In the genomic region with DNA sequence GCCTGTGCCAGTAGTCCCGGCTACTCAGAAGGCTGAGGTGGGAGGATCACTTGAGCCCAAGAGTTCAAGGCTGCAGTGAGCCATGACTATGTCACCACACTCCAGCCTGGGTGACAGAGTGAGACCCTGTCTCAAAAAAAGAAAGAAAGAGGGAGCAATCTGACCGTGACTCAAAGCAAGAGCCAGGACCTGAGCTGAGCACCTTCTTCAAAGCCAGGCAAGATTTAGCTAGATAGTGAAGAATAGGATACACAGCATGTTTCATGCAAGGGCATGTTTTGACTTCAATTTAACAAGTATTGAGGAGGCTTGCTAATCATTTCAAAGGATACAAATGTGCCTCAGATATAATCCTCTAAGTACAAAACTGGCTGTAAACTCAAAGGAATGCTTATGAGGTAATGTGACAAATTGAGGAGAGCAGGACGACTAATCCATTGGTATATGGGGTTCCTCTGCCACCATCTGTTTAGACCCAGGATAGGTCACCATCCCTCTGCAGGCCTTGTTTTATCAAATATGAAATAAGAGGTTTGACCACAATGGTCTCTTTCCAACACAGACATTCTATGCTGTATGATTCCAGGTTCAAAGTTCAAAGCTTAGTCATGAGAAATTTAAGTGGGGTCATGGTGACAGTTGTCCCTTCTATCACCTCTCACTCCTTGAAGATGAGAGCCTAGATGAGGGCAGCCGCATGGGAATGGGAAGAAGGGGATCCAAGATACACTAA, we compare ENCODE assay signal across 14 cellular contexts. TPM values are rescaled to one million over a fixed set of nuclear protein-coding genes. Genes with fewer than 3 reads are reported as not detected.
A peak's percentile ranks its signal among the peaks of the same experiment; 100 is the strongest.
DNase-seq lines count a peak whose midpoint lies in the region; ATAC-seq lines count a peak whose summit lies in the region.
"Had no signal": no experiment of that assay in that cellular context is flagged by ENCODE, and none has a peak within 500 bp of the region (broad histone marks: within the 10 kb centered on the region; RNA-seq: fewer than 3 reads in every experiment).

No MANE protein-coding gene starts in this region.

- POLR2A ChIA-PET in activated CD4-positive, alpha-beta T cell treated with anti-CD3 and anti-CD28 coated beads, Interleukin-2, amount 10 ng/mL, durations not matched to agents 7 days and 5 days (lab: Charles Lee): no interaction called here

- no peak for ATAC-seq in effector memory CD8-positive, alpha-beta T cell (replicated peaks)
- ATAC-seq in stimulated activated naive B cell treated with anti-CD40 and anti-IgM and Interleukin-4, amounts not matched to agents 10 μg/mL and 1 μg/mL and 100 μg/mL, for 72 hours (replicated peaks): no peak
- ATAC-seq in HG02973 (IDR thresholded peaks at IDR 0.05; ENCODE audit: unreplicated experiment): no peak
- ATAC-seq: Panc1 had no signal

- no peak for DNase-seq in activated CD4-positive, alpha-beta T cell treated with anti-CD3 and anti-CD28 coated beads, Interleukin-2, amount 10 ng/mL, durations not matched to agents 7 days and 5 days
- no peak for DNase-seq in activated CD4-positive, alpha-beta T cell treated with anti-CD3 and anti-CD28 coated beads, Interleukin-2, amount 50 U/mL, for 4 hours
- DNase-seq in LHCN-M2 (ENCODE audit: low read depth) (peak; percentile 32), midbrain (lab: John Stamatoyannopoulos, UW) (no peak)
- no peak for DNase-seq in effector memory CD8-positive, alpha-beta T cell
- no peak for DNase-seq in stimulated activated naive B cell treated with anti-CD40 and anti-IgM and Interleukin-4, amounts not matched to agents 10 μg/mL and 1 μg/mL and 100 μg/mL, for 72 hours
- DNase-seq in NK-92 treated with Interleukin-12 subunit alpha and Interleukin-12 subunit beta, amount 100 ng/mL, for 24 hours (lab: John Stamatoyannopoulos, UW): no peak
- DNase-seq: ACHN; amniotic stem cell; NCI-H1436 treated with DMSO at 0.1 percent for 48 hours; nucleus accumbens; stimulated activated CD4-positive, alpha-beta T cell treated with anti-CD3 and anti-CD28 coated beads, Interleukin-4, amount 100 ng/mL, for 1 hour had no signal

- H3K4me3 Mint-ChIP-seq in activated CD4-positive, alpha-beta T cell treated with anti-CD3 and anti-CD28 coated beads, Interleukin-2, amount 10 ng/mL, durations not matched to agents 7 days and 5 days: no peak overlapping the region
- H3K4me3 Mint-ChIP-seq in effector memory CD8-positive, alpha-beta T cell: peak overlapping the region; percentile 77 to 84
- H3K4me3 Mint-ChIP-seq in stimulated activated naive B cell treated with anti-CD40 and anti-IgM and Interleukin-4, amounts not matched to agents 10 μg/mL and 1 μg/mL and 100 μg/mL, for 72 hours: peak overlapping the region in 1 of 2 donors; percentile 77

- peak overlapping the region; percentile 90 for H3K27ac Mint-ChIP-seq in activated CD4-positive, alpha-beta T cell treated with anti-CD3 and anti-CD28 coated beads, Interleukin-2, amount 10 ng/mL, durations not matched to agents 7 days and 5 days
- H3K27ac Mint-ChIP-seq in effector memory CD8-positive, alpha-beta T cell: peak overlapping the region; percentile 92 to 94
- peak overlapping the region; percentile 78 for H3K27ac Mint-ChIP-seq in stimulated activated naive B cell treated with anti-CD40 and anti-IgM and Interleukin-4, amounts not matched to agents 10 μg/mL and 1 μg/mL and 100 μg/mL, for 72 hours

- H3K27me3 Mint-ChIP-seq in activated CD4-positive, alpha-beta T cell treated with anti-CD3 and anti-CD28 coated beads, Interleukin-2, amount 10 ng/mL, durations not matched to agents 7 days and 5 days: no peaks in the 10 kb centered on the region
- no peaks in the 10 kb centered on the region for H3K27me3 Mint-ChIP-seq in effector memory CD8-positive, alpha-beta T cell
- no peaks in the 10 kb centered on the region for H3K27me3 Mint-ChIP-seq in stimulated activated naive B cell treated with anti-CD40 and anti-IgM and Interleukin-4, amounts not matched to agents 10 μg/mL and 1 μg/mL and 100 μg/mL, for 72 hours

- H3K4me1 Mint-ChIP-seq in activated CD4-positive, alpha-beta T cell treated with anti-CD3 and anti-CD28 coated beads, Interleukin-2, amount 10 ng/mL, durations not matched to agents 7 days and 5 days: peaks cover 72% of the 10 kb centered on the region
- peaks cover 60 to 71% of the 10 kb centered on the region in 2 donors for H3K4me1 Mint-ChIP-seq in effector memory CD8-positive, alpha-beta T cell (ENCODE audit: low read depth in 2 of 2)
- peaks cover 47 to 67% of the 10 kb centered on the region in 2 donors for H3K4me1 Mint-ChIP-seq in stimulated activated naive B cell treated with anti-CD40 and anti-IgM and Interleukin-4, amounts not matched to agents 10 μg/mL and 1 μg/mL and 100 μg/mL, for 72 hours

- peaks cover 4% of the 10 kb centered on the region for H3K9me3 Mint-ChIP-seq in activated CD4-positive, alpha-beta T cell treated with anti-CD3 and anti-CD28 coated beads, Interleukin-2, amount 10 ng/mL, durations not matched to agents 7 days and 5 days
- H3K9me3 Mint-ChIP-seq in effector memory CD8-positive, alpha-beta T cell: no peaks in the 10 kb centered on the region
- no peaks in the 10 kb centered on the region for H3K9me3 Mint-ChIP-seq in stimulated activated naive B cell treated with anti-CD40 and anti-IgM and Interleukin-4, amounts not matched to agents 10 μg/mL and 1 μg/mL and 100 μg/mL, for 72 hours

- CTCF ChIA-PET in activated CD4-positive, alpha-beta T cell treated with anti-CD3 and anti-CD28 coated beads, Interleukin-2, amount 10 ng/mL, durations not matched to agents 7 days and 5 days (lab: Charles Lee): interaction anchor here (1.5 to 1.7 kb wide), 2 partner anchors 9 to 11 kb away, joined by 3 read pairs; no protein-coding TSS in a partner anchor

- H3K36me3 Mint-ChIP-seq in activated CD4-positive, alpha-beta T cell treated with anti-CD3 and anti-CD28 coated beads, Interleukin-2, amount 10 ng/mL, durations not matched to agents 7 days and 5 days (ENCODE audit: low read depth): peaks cover 53% of the 10 kb centered on the region
- peaks cover 9% of the 10 kb centered on the region for H3K36me3 Mint-ChIP-seq in effector memory CD8-positive, alpha-beta T cell (ENCODE audit: insufficient read depth)
- H3K36me3 Mint-ChIP-seq in stimulated activated naive B cell treated with anti-CD40 and anti-IgM and Interleukin-4, amounts not matched to agents 10 μg/mL and 1 μg/mL and 100 μg/mL, for 72 hours: peaks cover 20 to 40% of the 10 kb centered on the region in 2 donors

RNA-seq across cellular contexts. Expression of a gene that starts 33.2 kb away (rescaled TPM):
- 10 to 100 TPM; 63.4 to 65.8 TPM for total RNA-seq in activated CD4-positive, alpha-beta T cell treated with anti-CD3 and anti-CD28 coated beads, Interleukin-2, amount 10 ng/mL, durations not matched to agents 7 days and 5 days
- total RNA-seq in LHCN-M2 (2014; rRNA removed): 4.0 and 5.6 TPM in 2 replicates
- polyA plus RNA-seq in LHCN-M2 (2012): 5.8 TPM

RNA-seq across cellular contexts. Expression of a gene that starts 59.7 kb away (rescaled TPM):
- total RNA-seq in activated CD4-positive, alpha-beta T cell treated with anti-CD3 and anti-CD28 coated beads, Interleukin-2, amount 10 ng/mL, durations not matched to agents 7 days and 5 days: 10 to 100 TPM; 78.6 to 81.2 TPM
- 61.0 and 64.8 TPM in 2 replicates for total RNA-seq in LHCN-M2 (2014; rRNA removed)
- 32.1 TPM for polyA plus RNA-seq in LHCN-M2 (2012)
